ENCODE assay signal across 8 cellular contexts in the genomic region with DNA sequence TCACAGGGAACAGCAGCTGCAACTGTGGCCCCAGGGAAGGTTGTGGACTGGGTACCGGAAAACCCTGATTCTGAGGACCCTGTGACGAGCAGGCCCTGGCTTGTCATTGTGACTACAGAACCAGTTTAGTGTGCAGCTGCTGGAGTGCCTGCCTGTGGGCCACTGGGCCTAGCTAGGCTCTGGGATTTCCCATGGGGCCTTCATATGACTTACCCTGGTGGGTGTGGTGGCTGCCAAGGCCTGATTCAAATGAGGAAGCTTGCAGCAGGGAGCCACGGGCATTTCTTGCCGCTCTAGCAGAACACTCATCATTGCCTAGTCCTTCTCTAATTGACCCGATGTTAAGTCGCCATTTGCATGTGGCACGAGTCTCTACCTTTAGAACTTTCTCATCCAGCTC. TPM values are rescaled to one million over a fixed set of nuclear protein-coding genes. Genes with fewer than 3 reads are reported as not detected.
A peak's percentile ranks its signal among the peaks of the same experiment; 100 is the strongest.
DNase-seq lines count a peak whose midpoint lies in the region; ATAC-seq and TF ChIP-seq lines count a peak whose summit lies in the region.

No MANE protein-coding gene starts in this region.

- H3K4me1 Mint-ChIP-seq in CD14-positive monocyte = peaks cover 25% of the 10 kb centered on the region
- H3K4me1 Mint-ChIP-seq in naive thymus-derived CD8-positive, alpha-beta T cell = peaks cover 0 to 12% (median 6%) of the 10 kb centered on the region in 4 donors

- peak overlapping the region; percentile 77 to 93 (median 87) for H3K27ac Mint-ChIP-seq in CD14-positive monocyte
- no peak overlapping the region for H3K27ac Mint-ChIP-seq in naive thymus-derived CD8-positive, alpha-beta T cell

- peaks cover 0 to 3% (median 0%) of the 10 kb centered on the region in 7 donors for H3K9me3 Mint-ChIP-seq in CD14-positive monocyte
- no peaks in the 10 kb centered on the region for H3K9me3 Mint-ChIP-seq in naive thymus-derived CD8-positive, alpha-beta T cell

- H3K4me3 Mint-ChIP-seq in CD14-positive monocyte = no peak overlapping the region
- H3K4me3 Mint-ChIP-seq in naive thymus-derived CD8-positive, alpha-beta T cell = no peak overlapping the region

- peak; percentile 22 for ATAC-seq in Right ventricle myocardium superior (ENCODE audit: poor library complexity)
- no peak for ATAC-seq in naive thymus-derived CD8-positive, alpha-beta T cell

- H3K27me3 Mint-ChIP-seq in CD14-positive monocyte (ENCODE audit: low read depth in 3 of 3) = peaks cover 0 to 2% (median 2%) of the 10 kb centered on the region in 3 donors
- H3K27me3 Mint-ChIP-seq in naive thymus-derived CD8-positive, alpha-beta T cell = peaks cover 0 to 6% (median 0%) of the 10 kb centered on the region in 5 donors

- intact Hi-C loops in CD14-positive monocyte (cut with micrococcal nuclease) (loop anchor here (2.0 kb wide), 2 partner anchors 18 to 52 kb away; no protein-coding TSS in a partner anchor), Right ventricle myocardium superior (cut with DNase I) (loop anchor here (5.0 kb wide), 1 partner anchor 193 kb away; no protein-coding TSS in a partner anchor)

- TF ChIP-seq CTCF in CD14-positive monocyte (IDR thresholded peaks at IDR 0.05) = no peak

- DNase-seq in CD14-positive monocyte (ENCODE audit: low spot score) = peak; percentile 93
- DNase-seq in HK-2 (ENCODE audit: unreplicated experiment) = peak; percentile 89
- peak; percentile 72 for DNase-seq in SKM-1 (lab: John Stamatoyannopoulos, UW; ENCODE audit: unreplicated experiment)
- DNase-seq in Right ventricle myocardium superior = peak; percentile 76
- DNase-seq in stimulated activated CD8-positive, alpha-beta memory T cell treated with anti-CD3 and anti-CD28 coated beads, Interleukin-4, amount 100 ng/mL, for 24 hours (ENCODE audit: low read depth) = peak; percentile 34
- no peak for DNase-seq in COR-L47 (lab: John Stamatoyannopoulos, UW)
- DNase-seq in central memory CD4-positive, alpha-beta T cell = no peak
- DNase-seq in naive thymus-derived CD8-positive, alpha-beta T cell = no peak

- POLR2A ChIA-PET in naive thymus-derived CD8-positive, alpha-beta T cell (lab: Charles Lee) = interaction anchor here (1.3 kb wide), 1 partner anchor 52 kb away, joined by 6 read pairs; no protein-coding TSS in a partner anchor

- no peaks in the 10 kb centered on the region for H3K36me3 Mint-ChIP-seq in CD14-positive monocyte
- no peaks in the 10 kb centered on the region for H3K36me3 Mint-ChIP-seq in naive thymus-derived CD8-positive, alpha-beta T cell

RNA-seq across cellular contexts. Expression of a gene that starts 14.7 kb away (rescaled TPM):
- 1 to 10 TPM; 1.7 to 3.0 TPM for polyA plus RNA-seq in CD14-positive monocyte
- 11.2 TPM for total RNA-seq in Right ventricle myocardium superior
- total RNA-seq in naive thymus-derived CD8-positive, alpha-beta T cell = 10 to 100 TPM; 60.4 to 61.7 TPM
- 1 to 10 TPM; 4.6 to 6.7 (median 5.1) TPM for polyA plus RNA-seq in naive thymus-derived CD8-positive, alpha-beta T cell

RNA-seq across cellular contexts. Expression of a gene that starts 21.9 kb away (rescaled TPM):
- under 1 TPM; 0.16 to 0.43 TPM for polyA plus RNA-seq in CD14-positive monocyte
- 7.5 TPM for total RNA-seq in Right ventricle myocardium superior
- under 1 TPM; 0.26 to 0.30 TPM for total RNA-seq in naive thymus-derived CD8-positive, alpha-beta T cell
- polyA plus RNA-seq in naive thymus-derived CD8-positive, alpha-beta T cell = not detected

Comparison
In these comparisons a context has a peak if more than half of its experiments do, and no peak if none do; other contexts are left out.
1. DNase-seq: peak in CD14-positive monocyte (single experiment), HK-2 (single experiment), SKM-1 (single experiment), Right ventricle myocardium superior (single experiment) and stimulated activated CD8-positive, alpha-beta memory T cell treated with anti-CD3 and anti-CD28 coated beads, Interleukin-4, amount 100 ng/mL, for 24 hours (single experiment); none in COR-L47 (single experiment), central memory CD4-positive, alpha-beta T cell (single experiment) and naive thymus-derived CD8-positive, alpha-beta T cell (0 of 10).
2. H3K27ac Mint-ChIP-seq: peak in CD14-positive monocyte (7 of 7); none in naive thymus-derived CD8-positive, alpha-beta T cell (0 of 10).